Comparison of ENCODE assay signal across 9 cellular contexts in the genomic region with DNA sequence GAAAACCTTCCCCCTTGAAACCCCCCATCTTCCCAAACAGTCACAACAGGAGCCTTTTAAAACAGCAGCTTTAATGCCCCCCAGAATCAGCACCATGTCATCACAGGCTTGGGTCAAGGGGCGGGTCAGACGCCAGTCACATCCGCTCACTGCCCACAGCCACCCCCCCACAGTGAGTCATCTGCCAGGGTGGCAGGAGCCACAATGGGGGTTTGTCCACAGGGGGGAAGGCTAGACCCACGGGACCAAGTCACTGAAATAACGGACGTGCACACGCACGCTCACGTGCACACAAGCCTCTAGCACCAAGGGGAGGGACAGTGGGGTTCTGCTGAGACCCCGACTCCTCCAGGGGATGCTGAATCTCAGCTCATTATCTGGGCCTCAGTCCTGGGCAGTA. TPM values are rescaled to one million over a fixed set of nuclear protein-coding genes. Genes with fewer than 3 reads are reported as not detected.
DNase-seq lines count a peak whose midpoint lies in the region; ATAC-seq and TF ChIP-seq lines count a peak whose summit lies in the region.
"Had no signal": no experiment of that assay in that cellular context is flagged by ENCODE, and none has a peak within 500 bp of the region (broad histone marks: within the 10 kb centered on the region; RNA-seq: fewer than 3 reads in every experiment).

No MANE protein-coding gene starts in this region.

- peak overlapping the region; percentile 24 for H3K27ac Mint-ChIP-seq in endothelial cell (ENCODE audit: unreplicated experiment)

- H3K36me3 ChIP-seq in OCI-LY7 (ENCODE audit: insufficient read depth, low read length): no peaks in the 10 kb centered on the region

- peaks cover 24% of the 10 kb centered on the region for H3K4me1 Mint-ChIP-seq in endothelial cell (ENCODE audit: unreplicated experiment)

- H3K9me2 ChIP-seq in OCI-LY7 (ENCODE audit: insufficient read depth, low read length): no peaks in the 10 kb centered on the region

- no peaks in the 10 kb centered on the region for H4K20me1 ChIP-seq in OCI-LY7 (ENCODE audit: insufficient read depth, low read length)

- POLR2A ChIA-PET in OCI-LY7 (lab: Charles Lee): no interaction called here

- no peaks in the 10 kb centered on the region for H3K9me3 ChIP-seq in OCI-LY7 (ENCODE audit: low read length)

- H3K27ac ChIP-seq in OCI-LY7 (ENCODE audit: low read depth, low read length, poor library complexity, severe bottlenecking): no peak overlapping the region
- H3K27ac ChIP-seq: KMS-11 had no signal

- DNase-seq in GM12865 (ENCODE audit: low read depth) (peak; percentile 30), RKO (ENCODE audit: low spot score) (peak; percentile 86), endothelial cell (ENCODE audit: low spot score) (no peak), pulmonary artery endothelial cell (ENCODE audit: low read depth, low spot score) (peak; percentile 35), OCI-LY7 (ENCODE audit: low spot score) (no peak), DMS 273 treated with DMSO at 0.1 percent for 48 hours (lab: John Stamatoyannopoulos, UW) (no peak), NCI-H748 treated with DMSO at 0.1 percent for 48 hours (lab: John Stamatoyannopoulos, UW) (no peak)

- H2AFZ ChIP-seq in OCI-LY7 (ENCODE audit: low read length): no peak overlapping the region

- no peak overlapping the region for H3K4me2 ChIP-seq in OCI-LY7 (ENCODE audit: low read length)
- H3K4me2 ChIP-seq: KMS-11 had no signal

- H3K36me3 Mint-ChIP-seq in endothelial cell (ENCODE audit: low read depth, unreplicated experiment): no peaks in the 10 kb centered on the region

- no peaks in the 10 kb centered on the region for H3K79me2 ChIP-seq in OCI-LY7 (ENCODE audit: insufficient read depth, low read depth, low read length)

- CTCF ChIA-PET in OCI-LY7 (lab: Charles Lee; ENCODE audit: unreplicated experiment): no interaction called here

- BruUV-seq in OCI-LY7 (replicated peaks; lab: Mats Ljungman, UMichigan): no TSS peak

- H3K9me3 Mint-ChIP-seq in endothelial cell (ENCODE audit: unreplicated experiment): no peaks in the 10 kb centered on the region

- H3K27me3 Mint-ChIP-seq in endothelial cell (ENCODE audit: unreplicated experiment): peaks cover 18% of the 10 kb centered on the region

- TF ChIP-seq CTCF in GM12865 (IDR thresholded peaks at IDR 0.05; ENCODE audit: insufficient read depth, low read depth, low read length, missing control alignments): no peak
- TF ChIP-seq CTCF in endothelial cell (IDR thresholded peaks at IDR 0.05; ENCODE audit: unreplicated experiment): no peak
- TF ChIP-seq CTCF in OCI-LY7 (conservative IDR thresholded peaks at IDR 0.05; ENCODE audit: low read length): no peak

- no peak overlapping the region for H3K4me3 Mint-ChIP-seq in endothelial cell (ENCODE audit: unreplicated experiment)

- peaks cover 21% of the 10 kb centered on the region for H3K4me1 ChIP-seq in OCI-LY7 (ENCODE audit: insufficient read depth, low read length, poor library complexity, severe bottlenecking)

- H3K4me3 ChIP-seq in GM12865 (ENCODE audit: low read depth, low read length): no peak overlapping the region
- no peak overlapping the region for H3K4me3 ChIP-seq in OCI-LY7 (ENCODE audit: low read depth, low read length, poor library complexity, severe bottlenecking)

- intact Hi-C loops in OCI-LY7 (cut with micrococcal nuclease; ENCODE audit: unreplicated experiment): loop anchor here (5.0 kb wide), 1 partner anchor 98 kb away; a partner anchor contains a TSS

- ATAC-seq in HG03342 (IDR thresholded peaks at IDR 0.05; ENCODE audit: unreplicated experiment): no peak

RNA-seq across cellular contexts. Expression of a gene that starts 0.4 kb away (rescaled TPM):
- total RNA-seq in endothelial cell (ENCODE audit: unreplicated experiment) (0.77 TPM), pulmonary artery endothelial cell (0.07 TPM in 1 of 2 replicates, not detected in the other), OCI-LY7 (2022) (not detected in 2 replicates)
- 0.16 TPM in 1 of 2 replicates, not detected in the other for total RNA-seq in OCI-LY7 (2014; rRNA removed; shearing (Covaris generic))

RNA-seq across cellular contexts. Expression of a gene that starts 7.4 kb away (rescaled TPM):
- total RNA-seq in endothelial cell (ENCODE audit: unreplicated experiment) (11.5 TPM), pulmonary artery endothelial cell (3.1 TPM in 2 replicates), OCI-LY7 (2022) (10.8 and 29.0 TPM in 2 replicates)
- 3.8 and 5.0 TPM in 2 replicates for total RNA-seq in OCI-LY7 (2014; rRNA removed; shearing (Covaris generic))

RNA-seq across cellular contexts. Expression of a gene that starts 31.1 kb away (rescaled TPM):
- 5.2 TPM for total RNA-seq in endothelial cell (ENCODE audit: unreplicated experiment)
- total RNA-seq in pulmonary artery endothelial cell: 0.13 and 0.25 TPM in 2 replicates
- 4.1 and 7.9 TPM in 2 replicates for total RNA-seq in OCI-LY7 (2014; rRNA removed; shearing (Covaris generic))
- 7.0 and 10.8 TPM in 2 replicates for total RNA-seq in OCI-LY7 (2022)

RNA-seq across cellular contexts. Expression of a gene that starts 45.4 kb away (rescaled TPM):
- 165 TPM for total RNA-seq in endothelial cell (ENCODE audit: unreplicated experiment)
- total RNA-seq in pulmonary artery endothelial cell: 339 and 359 TPM in 2 replicates
- total RNA-seq in OCI-LY7 (2014; rRNA removed; shearing (Covaris generic)): 125 and 168 TPM in 2 replicates
- 159 and 194 TPM in 2 replicates for total RNA-seq in OCI-LY7 (2022)

RNA-seq across cellular contexts. Expression of a gene that starts 57.5 kb away (rescaled TPM):
- total RNA-seq in endothelial cell (ENCODE audit: unreplicated experiment) (0.44 TPM), pulmonary artery endothelial cell (not detected in 2 replicates), OCI-LY7 (2022) (1.6 TPM in 1 of 2 replicates, not detected in the other)
- not detected in 2 replicates for total RNA-seq in OCI-LY7 (2014; rRNA removed; shearing (Covaris generic))

Comparison
In these comparisons a context has a peak if more than half of its experiments do, and no peak if none do; other contexts are left out.
1. DNase-seq: peak in GM12865 (single experiment), RKO (single experiment) and pulmonary artery endothelial cell (single experiment); none in endothelial cell (single experiment), OCI-LY7 (single experiment), DMS 273 treated with DMSO at 0.1 percent for 48 hours (single experiment) and NCI-H748 treated with DMSO at 0.1 percent for 48 hours (single experiment).